8 cellular contexts compared by ENCODE assay signal in genomic region chr10:62815373-62816111, GRCh38. TPM values are rescaled to one million over a fixed set of nuclear protein-coding genes. Genes with fewer than 3 reads are reported as not detected.
A peak's percentile ranks its signal among the peaks of the same experiment; 100 is the strongest.
DNase-seq lines count a peak whose midpoint lies in the region; ATAC-seq, FAIRE-seq and TF ChIP-seq lines count a peak whose summit lies in the region.

No MANE protein-coding gene starts in this region.

- DNase-seq in GM12892 (ENCODE audit: insufficient read length) (no peak), esophagus squamous epithelium (lab: John Stamatoyannopoulos, UW) (no peak), NCI-H2171 (lab: John Stamatoyannopoulos, UW) (no peak), medulla oblongata (ENCODE audit: extremely low spot score) (no peak)
- peak; percentile 77 for DNase-seq in activated CD4-positive, alpha-beta T cell treated with anti-CD3 and anti-CD28 coated beads, Interleukin-2, amount 10 ng/mL, durations not matched to agents 24 days and 14 days

- H3K4me3 ChIP-seq in esophagus squamous epithelium = peak overlapping the region; percentile 62 to 95 (median 68)

- H3K27me3 Mint-ChIP-seq in activated CD4-positive, alpha-beta T cell treated with anti-CD3 and anti-CD28 coated beads, Interleukin-2, amount 10 ng/mL, durations not matched to agents 24 days and 14 days = peaks cover 20% of the 10 kb centered on the region
- peaks cover 72% of the 10 kb centered on the region for H3K27me3 Mint-ChIP-seq in nephron (ENCODE audit: low read depth)

- peaks cover 60% of the 10 kb centered on the region for H3K4me1 Mint-ChIP-seq in activated CD4-positive, alpha-beta T cell treated with anti-CD3 and anti-CD28 coated beads, Interleukin-2, amount 10 ng/mL, durations not matched to agents 24 days and 14 days
- H3K4me1 Mint-ChIP-seq in nephron = peaks cover 24% of the 10 kb centered on the region

- TF ChIP-seq CTCF in esophagus squamous epithelium (IDR thresholded peaks at IDR 0.05) (no peak), nephron (IDR thresholded peaks at IDR 0.05; ENCODE audit: unreplicated experiment in 3 of 3) (no peak)

- peaks cover 21 to 46% (median 31%) of the 10 kb centered on the region in 3 donors for H3K4me1 ChIP-seq in esophagus squamous epithelium

- peak; percentile 30 for FAIRE-seq in GM12892 (lab: Jason Lieb, UNC)

- 0 to 2% methylated on average over 9 to 33 of the region's 61 CpGs for WGBS in esophagus squamous epithelium, 2 donors

- peak overlapping the region in 2 of 4 donors; percentile 81 to 87 for H3K27ac ChIP-seq in esophagus squamous epithelium

- peaks cover 0 to 58% (median 8%) of the 10 kb centered on the region in 4 donors for H3K27me3 ChIP-seq in esophagus squamous epithelium

- ATAC-seq in GM19395 (IDR thresholded peaks at IDR 0.05; ENCODE audit: unreplicated experiment) (no peak), HG02885 (IDR thresholded peaks at IDR 0.05; ENCODE audit: poor library complexity, unreplicated experiment) (no peak)

- H3K4me3 Mint-ChIP-seq in activated CD4-positive, alpha-beta T cell treated with anti-CD3 and anti-CD28 coated beads, Interleukin-2, amount 10 ng/mL, durations not matched to agents 24 days and 14 days = peak overlapping the region; percentile 97
- H3K4me3 Mint-ChIP-seq in nephron = peak overlapping the region; percentile 95 to 97 (median 96)

- no peaks in the 10 kb centered on the region for H3K9me3 Mint-ChIP-seq in activated CD4-positive, alpha-beta T cell treated with anti-CD3 and anti-CD28 coated beads, Interleukin-2, amount 10 ng/mL, durations not matched to agents 24 days and 14 days
- no peaks in the 10 kb centered on the region for H3K9me3 Mint-ChIP-seq in nephron

- intact Hi-C loops in activated CD4-positive, alpha-beta T cell treated with anti-CD3 and anti-CD28 coated beads, Interleukin-2, amount 10 ng/mL, durations not matched to agents 24 days and 14 days (cut with micrococcal nuclease) = loop anchor here (1.0 to 10.0 kb wide), 12 partner anchors 10 to 913 kb away; partner anchors contain the start of gene ARID5B
- intact Hi-C loops in esophagus squamous epithelium (cut with DNase I) = loop anchor here (10.0 kb wide), 1 partner anchor 201 kb away; no protein-coding TSS in a partner anchor

- H3K9me3 ChIP-seq in esophagus squamous epithelium = no peaks in the 10 kb centered on the region

- TF ChIP-seq POLR2A in GM12892 (IDR thresholded peaks at IDR 0.05; ENCODE audit: low read depth, low read length) = no peak; the same call in 1 of the 2 replicates
- no peak for TF ChIP-seq POLR2A in esophagus squamous epithelium (IDR thresholded peaks at IDR 0.05)

- no peaks in the 10 kb centered on the region for H3K36me3 ChIP-seq in esophagus squamous epithelium

- H3K36me3 Mint-ChIP-seq in activated CD4-positive, alpha-beta T cell treated with anti-CD3 and anti-CD28 coated beads, Interleukin-2, amount 10 ng/mL, durations not matched to agents 24 days and 14 days (ENCODE audit: low read depth) = peaks cover 56% of the 10 kb centered on the region
- peaks cover 4% of the 10 kb centered on the region for H3K36me3 Mint-ChIP-seq in nephron (ENCODE audit: low read depth)

- peak overlapping the region; percentile 100 for H3K27ac Mint-ChIP-seq in activated CD4-positive, alpha-beta T cell treated with anti-CD3 and anti-CD28 coated beads, Interleukin-2, amount 10 ng/mL, durations not matched to agents 24 days and 14 days
- peak overlapping the region; percentile 89 to 94 (median 91) for H3K27ac Mint-ChIP-seq in nephron

RNA-seq across cellular contexts. Expression of gene EGR2, which starts 0.6 kb away (rescaled TPM):
- polyA plus RNA-seq in GM12892 (2012; ENCODE audit: missing spikeins) = 68.4 TPM
- total RNA-seq in activated CD4-positive, alpha-beta T cell treated with anti-CD3 and anti-CD28 coated beads, Interleukin-2, amount 10 ng/mL, durations not matched to agents 24 days and 14 days = 178 and 201 TPM in 2 replicates
- under 1 TPM; under 0.01 to 0.62 (median 0.48) TPM for total RNA-seq in esophagus squamous epithelium

RNA-seq across cellular contexts. Expression of gene ADO, which starts 11.0 kb away (rescaled TPM):
- polyA plus RNA-seq in GM12892 (2012; ENCODE audit: missing spikeins) = 20.1 TPM
- total RNA-seq in activated CD4-positive, alpha-beta T cell treated with anti-CD3 and anti-CD28 coated beads, Interleukin-2, amount 10 ng/mL, durations not matched to agents 24 days and 14 days = 43.6 and 43.8 TPM in 2 replicates
- total RNA-seq in esophagus squamous epithelium = 10 to 100 TPM in 3 of 4 donors, 1 to 10 TPM in 1; 10.0 to 16.0 (median 13.8) TPM

Comparison
In these comparisons a context has a peak if more than half of its experiments do, and no peak if none do; other contexts are left out.
1. RNA of gene EGR2, which starts 0.6 kb away (total RNA-seq): 178 to 201 TPM in activated CD4-positive, alpha-beta T cell treated with anti-CD3 and anti-CD28 coated beads, Interleukin-2, amount 10 ng/mL, durations not matched to agents 24 days and 14 days; under 0.01 to 0.62 TPM in esophagus squamous epithelium; every median in the first group is over 100 times any median in the second.